In the genomic region with DNA sequence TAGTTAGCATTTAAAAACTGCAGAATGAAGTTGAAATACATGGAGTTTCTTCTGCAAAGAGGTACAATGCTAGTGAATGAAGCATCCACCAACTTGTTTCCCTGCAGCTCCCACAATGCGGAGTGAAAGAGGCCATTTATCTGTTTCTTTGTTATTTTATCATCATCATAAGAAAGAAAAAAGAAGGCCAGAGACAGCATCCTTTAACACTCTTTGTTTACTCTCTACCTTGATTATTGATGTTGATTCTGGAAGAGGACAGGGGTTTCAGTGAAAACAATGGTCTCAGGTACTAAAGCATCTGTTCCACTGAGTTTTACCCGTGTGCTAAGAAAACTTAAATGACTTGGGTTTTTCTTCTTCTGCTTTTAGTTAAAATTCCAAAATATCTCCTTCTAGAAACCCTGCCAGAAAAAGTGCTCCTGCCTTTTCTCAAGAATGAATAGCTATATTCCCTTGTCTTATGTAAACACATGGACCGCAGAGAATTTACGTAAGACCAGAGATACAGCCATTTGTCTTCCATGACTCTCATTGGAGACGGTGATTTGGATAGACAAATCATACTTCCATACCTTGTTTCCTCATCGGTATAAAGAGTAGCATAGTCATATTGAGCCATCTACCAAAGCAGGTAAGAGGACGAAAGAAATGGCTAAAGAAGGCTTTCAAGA, we compare ENCODE assay signal across 1 cellular context.
TF ChIP-seq lines count a peak whose summit lies in the region.

No MANE protein-coding gene starts in this region.

TF ChIP-seq in GM23338, 12 proteins besides CTCF, POLR2A, EP300 and RAD21 (continued from another document):
- TF ChIP-seq, protein P1, sequence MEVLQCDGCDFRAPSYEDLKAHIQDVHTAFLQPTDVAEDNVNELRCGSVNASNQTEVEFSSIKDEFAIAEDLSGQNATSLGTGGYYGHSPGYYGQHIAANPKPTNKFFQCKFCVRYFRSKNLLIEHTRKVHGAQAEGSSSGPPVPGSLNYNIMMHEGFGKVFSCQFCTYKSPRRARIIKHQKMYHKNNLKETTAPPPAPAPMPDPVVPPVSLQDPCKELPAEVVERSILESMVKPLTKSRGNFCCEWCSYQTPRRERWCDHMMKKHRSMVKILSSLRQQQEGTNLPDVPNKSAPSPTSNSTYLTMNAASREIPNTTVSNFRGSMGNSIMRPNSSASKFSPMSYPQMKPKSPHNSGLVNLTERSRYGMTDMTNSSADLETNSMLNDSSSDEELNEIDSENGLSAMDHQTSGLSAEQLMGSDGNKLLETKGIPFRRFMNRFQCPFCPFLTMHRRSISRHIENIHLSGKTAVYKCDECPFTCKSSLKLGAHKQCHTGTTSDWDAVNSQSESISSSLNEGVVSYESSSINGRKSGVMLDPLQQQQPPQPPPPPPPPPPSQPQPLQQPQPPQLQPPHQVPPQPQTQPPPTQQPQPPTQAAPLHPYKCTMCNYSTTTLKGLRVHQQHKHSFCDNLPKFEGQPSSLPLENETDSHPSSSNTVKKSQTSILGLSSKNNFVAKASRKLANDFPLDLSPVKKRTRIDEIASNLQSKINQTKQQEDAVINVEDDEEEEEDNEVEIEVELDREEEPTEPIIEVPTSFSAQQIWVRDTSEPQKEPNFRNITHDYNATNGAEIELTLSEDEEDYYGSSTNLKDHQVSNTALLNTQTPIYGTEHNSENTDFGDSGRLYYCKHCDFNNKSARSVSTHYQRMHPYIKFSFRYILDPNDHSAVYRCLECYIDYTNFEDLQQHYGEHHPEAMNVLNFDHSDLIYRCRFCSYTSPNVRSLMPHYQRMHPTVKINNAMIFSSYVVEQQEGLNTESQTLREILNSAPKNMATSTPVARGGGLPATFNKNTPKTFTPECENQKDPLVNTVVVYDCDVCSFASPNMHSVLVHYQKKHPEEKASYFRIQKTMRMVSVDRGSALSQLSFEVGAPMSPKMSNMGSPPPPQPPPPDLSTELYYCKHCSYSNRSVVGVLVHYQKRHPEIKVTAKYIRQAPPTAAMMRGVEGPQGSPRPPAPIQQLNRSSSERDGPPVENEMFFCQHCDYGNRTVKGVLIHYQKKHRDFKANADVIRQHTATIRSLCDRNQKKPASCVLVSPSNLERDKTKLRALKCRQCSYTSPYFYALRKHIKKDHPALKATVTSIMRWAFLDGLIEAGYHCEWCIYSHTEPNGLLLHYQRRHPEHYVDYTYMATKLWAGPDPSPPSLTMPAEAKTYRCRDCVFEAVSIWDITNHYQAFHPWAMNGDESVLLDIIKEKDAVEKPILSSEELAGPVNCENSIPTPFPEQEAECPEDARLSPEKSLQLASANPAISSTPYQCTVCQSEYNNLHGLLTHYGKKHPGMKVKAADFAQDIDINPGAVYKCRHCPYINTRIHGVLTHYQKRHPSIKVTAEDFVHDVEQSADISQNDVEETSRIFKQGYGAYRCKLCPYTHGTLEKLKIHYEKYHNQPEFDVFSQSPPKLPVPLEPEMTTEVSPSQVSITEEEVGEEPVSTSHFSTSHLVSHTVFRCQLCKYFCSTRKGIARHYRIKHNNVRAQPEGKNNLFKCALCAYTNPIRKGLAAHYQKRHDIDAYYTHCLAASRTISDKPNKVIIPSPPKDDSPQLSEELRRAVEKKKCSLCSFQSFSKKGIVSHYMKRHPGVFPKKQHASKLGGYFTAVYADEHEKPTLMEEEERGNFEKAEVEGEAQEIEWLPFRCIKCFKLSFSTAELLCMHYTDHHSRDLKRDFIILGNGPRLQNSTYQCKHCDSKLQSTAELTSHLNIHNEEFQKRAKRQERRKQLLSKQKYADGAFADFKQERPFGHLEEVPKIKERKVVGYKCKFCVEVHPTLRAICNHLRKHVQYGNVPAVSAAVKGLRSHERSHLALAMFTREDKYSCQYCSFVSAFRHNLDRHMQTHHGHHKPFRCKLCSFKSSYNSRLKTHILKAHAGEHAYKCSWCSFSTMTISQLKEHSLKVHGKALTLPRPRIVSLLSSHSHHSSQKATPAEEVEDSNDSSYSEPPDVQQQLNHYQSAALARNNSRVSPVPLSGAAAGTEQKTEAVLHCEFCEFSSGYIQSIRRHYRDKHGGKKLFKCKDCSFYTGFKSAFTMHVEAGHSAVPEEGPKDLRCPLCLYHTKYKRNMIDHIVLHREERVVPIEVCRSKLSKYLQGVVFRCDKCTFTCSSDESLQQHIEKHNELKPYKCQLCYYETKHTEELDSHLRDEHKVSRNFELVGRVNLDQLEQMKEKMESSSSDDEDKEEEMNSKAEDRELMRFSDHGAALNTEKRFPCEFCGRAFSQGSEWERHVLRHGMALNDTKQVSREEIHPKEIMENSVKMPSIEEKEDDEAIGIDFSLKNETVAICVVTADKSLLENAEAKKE (CRISPR knock-in tag; IDR thresholded peaks at IDR 0.05) = peak; percentile 47; the same call in 1 of the 2 replicates
- TF ChIP-seq ZNF331 (CRISPR knock-in tag; IDR thresholded peaks at IDR 0.05; ENCODE audit: low read depth) (no peak), NANOG (IDR thresholded peaks at IDR 0.05; ENCODE audit: borderline replicate concordance) (peak; percentile 81; the same call in 1 of the 2 replicates)
TF ChIP-seq in GM23338: peak in this region for 3.
